In the genomic region with DNA sequence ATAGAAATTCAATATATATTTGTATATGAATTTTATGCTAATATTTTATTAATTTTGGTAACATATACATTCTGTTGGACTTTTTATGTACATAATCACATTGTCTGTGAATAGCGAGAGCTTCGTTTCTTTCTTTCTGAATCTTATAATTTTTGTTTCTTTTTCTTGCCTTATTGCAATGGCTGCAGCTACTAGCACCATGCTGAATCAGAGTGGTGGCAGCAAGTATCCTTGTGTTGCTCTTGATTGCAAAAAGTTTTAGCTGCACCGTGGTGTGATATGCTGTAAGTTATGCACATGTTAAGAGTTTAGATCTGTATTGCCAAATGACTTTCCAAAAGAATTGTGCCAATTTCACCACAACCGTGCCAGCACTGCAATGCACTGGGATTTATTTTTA, we compare ENCODE assay signal across 31 cellular contexts. TPM values are rescaled to one million over a fixed set of nuclear protein-coding genes. Genes with fewer than 3 reads are reported as not detected.
"Had no signal": no experiment of that assay in that cellular context is flagged by ENCODE, and none has a peak within 500 bp of the region (broad histone marks: within the 10 kb centered on the region; RNA-seq: fewer than 3 reads in every experiment).

No MANE protein-coding gene starts in this region.

- ATAC-seq: activated T-cell treated with anti-CD3 and anti-CD28 coated beads, Interleukin-2, amount 50 U/mL, for 72 hours; effector memory CD8-positive, alpha-beta T cell; foreskin keratinocyte; gastrocnemius medialis; heart left ventricle had no signal

- H3K4me1 Mint-ChIP-seq: activated CD4-positive, alpha-beta T cell treated with anti-CD3 and anti-CD28 coated beads, Interleukin-2, amount 10 ng/mL, durations not matched to agents 7 days and 5 days; central memory CD8-positive, alpha-beta T cell had no signal

- H3K27ac ChIP-seq: brain microvascular endothelial cell, coronary artery, dorsolateral prefrontal cortex, esophagus muscularis mucosa, foreskin keratinocyte, gastrocnemius medialis, heart left ventricle had no signal

- H3K36me3 Mint-ChIP-seq: activated naive CD8-positive, alpha-beta T cell had no signal

- FAIRE-seq: astrocyte, bronchial epithelial cell had no signal

- H3K27me3 Mint-ChIP-seq: activated naive CD8-positive, alpha-beta T cell had no signal

- H3K4me1 ChIP-seq: esophagus muscularis mucosa, foreskin keratinocyte, heart left ventricle had no signal

- H3K27ac Mint-ChIP-seq: activated CD4-positive, alpha-beta memory T cell treated with anti-CD3 and anti-CD28 coated beads, Interleukin-2, amount 10 ng/mL, durations not matched to agents 7 days and 5 days; activated CD4-positive, alpha-beta T cell treated with anti-CD3 and anti-CD28 coated beads, Interleukin-2, amount 10 ng/mL, durations not matched to agents 7 days and 5 days; activated naive CD8-positive, alpha-beta T cell; activated T-cell treated with anti-CD3 and anti-CD28 coated beads, Interleukin-2, amount 50 U/mL, for 24 hours; activated T-cell treated with anti-CD3 and anti-CD28 coated beads, Interleukin-2, amount 50 U/mL, for 72 hours; dendritic cell treated with granulocyte-macrophage colony-stimulating factor and Interleukin-4, amounts not matched to agents 40 ng/mL and 50 ng/mL, for 4 days; effector memory CD8-positive, alpha-beta T cell had no signal

- H3K4me3 ChIP-seq: coronary artery, dorsolateral prefrontal cortex, esophagus muscularis mucosa, gastrocnemius medialis, heart left ventricle had no signal

- DNase-seq: activated CD4-positive, alpha-beta memory T cell treated with anti-CD3 and anti-CD28 coated beads, Interleukin-2, amount 10 ng/mL, durations not matched to agents 7 days and 5 days; activated CD4-positive, alpha-beta T cell treated with anti-CD3 and anti-CD28 coated beads for 1 hour; activated CD4-positive, alpha-beta T cell treated with anti-CD3 and anti-CD28 coated beads for 4 hours; activated CD4-positive, alpha-beta T cell treated with anti-CD3 and anti-CD28 coated beads, Interleukin-2, amount 10 ng/mL, durations not matched to agents 7 days and 5 days; activated CD4-positive, alpha-beta T cell treated with anti-CD3 and anti-CD28 coated beads, Interleukin-2, amount 50 U/mL, for 4 hours; activated CD8-positive, alpha-beta memory T cell treated with anti-CD3 and anti-CD28 coated beads, Interleukin-2, amount 50 U/mL, for 48 hours; activated gamma-delta T cell; activated naive CD4-positive, alpha-beta T cell; activated naive CD4-positive, alpha-beta T cell treated with anti-CD3 and anti-CD28 coated beads, Interleukin-2, amount 50 U/mL, for 16 hours; activated T-cell treated with anti-CD3 and anti-CD28 coated beads for 4 hours; activated T-cell treated with anti-CD3 and anti-CD28 coated beads, Interleukin-2, amount 50 U/mL, for 24 hours; activated T-cell treated with anti-CD3 and anti-CD28 coated beads, Interleukin-2, amount 50 U/mL, for 72 hours; amniotic stem cell; anterior cingulate cortex; brain microvascular endothelial cell; effector CD4-positive, alpha-beta T cell; effector memory CD8-positive, alpha-beta T cell; erythroblast; foreskin keratinocyte; gastrocnemius medialis; glutamatergic neuron; T-helper 2 cell had no signal

- H3K27me3 ChIP-seq: brain microvascular endothelial cell, dorsolateral prefrontal cortex, gastrocnemius medialis, heart left ventricle had no signal

- H3K4me3 Mint-ChIP-seq: activated CD4-positive, alpha-beta memory T cell treated with anti-CD3 and anti-CD28 coated beads, Interleukin-2, amount 10 ng/mL, durations not matched to agents 7 days and 5 days; activated CD4-positive, alpha-beta T cell treated with anti-CD3 and anti-CD28 coated beads, Interleukin-2, amount 10 ng/mL, durations not matched to agents 7 days and 5 days; activated naive CD8-positive, alpha-beta T cell; activated T-cell treated with anti-CD3 and anti-CD28 coated beads, Interleukin-2, amount 50 U/mL, for 24 hours; activated T-cell treated with anti-CD3 and anti-CD28 coated beads, Interleukin-2, amount 50 U/mL, for 72 hours; central memory CD8-positive, alpha-beta T cell; dendritic cell treated with granulocyte-macrophage colony-stimulating factor and Interleukin-4, amounts not matched to agents 40 ng/mL and 50 ng/mL, for 4 days; effector memory CD8-positive, alpha-beta T cell had no signal

- H3K36me3 ChIP-seq: brain microvascular endothelial cell, gastrocnemius medialis, heart left ventricle had no signal

RNA-seq across cellular contexts. Expression of a gene that starts 32.6 kb away (rescaled TPM):
- total RNA-seq: activated T-cell treated with anti-CD3 and anti-CD28 coated beads, Interleukin-2, amount 50 U/mL, for 72 hours; foreskin keratinocyte had no signal
